ENCODE assay signal across 1 cellular context in the genomic region with DNA sequence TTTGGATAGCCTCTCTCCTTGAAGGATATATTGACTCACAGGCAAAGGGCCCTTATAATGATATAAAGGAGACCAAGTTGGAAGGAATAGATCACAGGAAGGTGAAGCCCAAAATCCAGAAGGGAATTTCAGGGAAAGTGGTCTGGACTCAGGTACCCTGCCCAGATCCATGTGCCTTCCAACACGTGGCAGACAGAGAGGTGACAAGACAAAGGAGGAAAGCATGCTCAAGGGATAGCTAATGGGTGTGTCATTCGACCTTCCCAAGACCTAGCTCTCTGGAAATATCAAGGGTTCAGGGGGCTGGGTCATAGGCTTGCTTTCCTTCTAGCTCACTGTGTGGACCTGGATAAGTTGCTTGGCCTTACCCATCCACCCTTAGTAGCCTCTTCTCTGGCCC.
A peak's percentile ranks its signal among the peaks of the same experiment; 100 is the strongest.
TF ChIP-seq lines count a peak whose summit lies in the region.

No MANE protein-coding gene starts in this region.

TF ChIP-seq in HCT116, 20 proteins besides CTCF, POLR2A, EP300 and RAD21 (continued from another document):
- peak; percentile 57; the same call in 1 of the 2 replicates for TF ChIP-seq MAX (IDR thresholded peaks at IDR 0.05)
- TF ChIP-seq, protein P1, sequence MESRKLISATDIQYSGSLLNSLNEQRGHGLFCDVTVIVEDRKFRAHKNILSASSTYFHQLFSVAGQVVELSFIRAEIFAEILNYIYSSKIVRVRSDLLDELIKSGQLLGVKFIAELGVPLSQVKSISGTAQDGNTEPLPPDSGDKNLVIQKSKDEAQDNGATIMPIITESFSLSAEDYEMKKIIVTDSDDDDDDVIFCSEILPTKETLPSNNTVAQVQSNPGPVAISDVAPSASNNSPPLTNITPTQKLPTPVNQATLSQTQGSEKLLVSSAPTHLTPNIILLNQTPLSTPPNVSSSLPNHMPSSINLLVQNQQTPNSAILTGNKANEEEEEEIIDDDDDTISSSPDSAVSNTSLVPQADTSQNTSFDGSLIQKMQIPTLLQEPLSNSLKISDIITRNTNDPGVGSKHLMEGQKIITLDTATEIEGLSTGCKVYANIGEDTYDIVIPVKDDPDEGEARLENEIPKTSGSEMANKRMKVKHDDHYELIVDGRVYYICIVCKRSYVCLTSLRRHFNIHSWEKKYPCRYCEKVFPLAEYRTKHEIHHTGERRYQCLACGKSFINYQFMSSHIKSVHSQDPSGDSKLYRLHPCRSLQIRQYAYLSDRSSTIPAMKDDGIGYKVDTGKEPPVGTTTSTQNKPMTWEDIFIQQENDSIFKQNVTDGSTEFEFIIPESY (IDR thresholded peaks at IDR 0.05; ENCODE audit: extremely low read depth, insufficient replicate concordance, low read length): no peak
- no peak for TF ChIP-seq EZH2phosphoT487 (IDR thresholded peaks at IDR 0.05; ENCODE audit: borderline replicate concordance)
